In the genomic region with DNA sequence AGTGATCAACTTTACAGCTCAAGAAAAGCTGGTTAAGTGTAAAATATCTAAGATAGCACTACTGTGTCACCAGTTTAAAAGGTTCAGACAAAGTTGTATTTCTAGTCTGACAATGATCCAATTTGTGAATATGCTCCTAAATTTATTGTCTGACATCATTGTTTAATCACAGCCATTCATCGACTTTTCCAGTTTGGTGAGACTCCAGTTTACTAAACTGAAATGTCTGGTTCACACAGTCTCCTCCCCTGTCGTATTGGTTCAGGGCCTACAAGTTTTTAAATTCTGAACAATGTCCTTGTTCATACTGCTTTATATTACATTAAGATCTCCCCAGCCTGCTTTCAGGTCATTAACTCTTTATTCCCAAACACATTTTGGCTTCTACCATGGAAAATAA, we compare ENCODE assay signal across 25 cellular contexts.
"Had no signal": no experiment of that assay in that cellular context is flagged by ENCODE, and none has a peak within 500 bp of the region (broad histone marks: within the 10 kb centered on the region; RNA-seq: fewer than 3 reads in every experiment).

No MANE protein-coding gene starts in this region.

- H3K27ac ChIP-seq: body of pancreas, gastroesophageal sphincter, hepatocyte had no signal

- H3K4me3 ChIP-seq: body of pancreas, gastroesophageal sphincter, heart right ventricle, hepatocyte had no signal

- H3K79me2 ChIP-seq: hepatocyte had no signal

- H3K9me3 ChIP-seq: body of pancreas, gastroesophageal sphincter, heart right ventricle had no signal

- ATAC-seq: activated CD4-positive, alpha-beta T cell treated with anti-CD3 and anti-CD28 coated beads for 36 hours; activated CD8-positive, alpha-beta memory T cell treated with anti-CD3 and anti-CD28 coated beads, Interleukin-2, amount 10 ng/mL, durations not matched to agents 7 days and 5 days; activated CD8-positive, alpha-beta T cell treated with anti-CD3 and anti-CD28 coated beads, Interleukin-2, amount 10 ng/mL, durations not matched to agents 7 days and 5 days; activated naive CD4-positive, alpha-beta T cell treated with anti-CD3 and anti-CD28 coated beads, Interleukin-2, amount 50 U/mL, for 72 hours; body of pancreas; esophagus mucosa; gastroesophageal sphincter; heart right ventricle; T-helper 17 cell had no signal

- H3K36me3 ChIP-seq: gastroesophageal sphincter, heart right ventricle had no signal

- H2AFZ ChIP-seq: hepatocyte had no signal

- H3K4me1 ChIP-seq: body of pancreas, gastroesophageal sphincter had no signal

- H3K4me2 ChIP-seq: hepatocyte had no signal

- DNase-seq: activated CD4-positive, alpha-beta memory T cell treated with anti-CD3 and anti-CD28 coated beads for 36 hours; activated CD4-positive, alpha-beta T cell treated with anti-CD3 and anti-CD28 coated beads for 36 hours; activated CD4-positive, alpha-beta T cell treated with anti-CD3 and anti-CD28 coated beads, Interleukin-2, amount 10 ng/mL, durations not matched to agents 24 days and 14 days; activated CD4-positive, CD25-positive, alpha-beta regulatory T cell; activated CD4-positive, CD25-positive, alpha-beta regulatory T cell treated with anti-CD3 and anti-CD28 coated beads, Interleukin-2, amount 50 U/mL, for 72 hours; activated CD8-positive, alpha-beta memory T cell treated with anti-CD3 and anti-CD28 coated beads, Interleukin-2, amount 10 ng/mL, durations not matched to agents 7 days and 5 days; activated CD8-positive, alpha-beta memory T cell treated with anti-CD3 and anti-CD28 coated beads, Interleukin-2, amount 50 U/mL, for 4 hours; activated CD8-positive, alpha-beta T cell treated with anti-CD3 and anti-CD28 coated beads, Interleukin-2, amount 10 ng/mL, durations not matched to agents 7 days and 5 days; activated effector memory CD4-positive, alpha-beta T cell treated with anti-CD3 and anti-CD28 coated beads, Interleukin-2, amount 50 U/mL, for 16 hours; activated naive CD4-positive, alpha-beta T cell treated with anti-CD3 and anti-CD28 coated beads, Interleukin-2, amount 10 ng/mL, durations not matched to agents 7 days and 5 days; activated naive CD8-positive, alpha-beta T cell treated with anti-CD3 and anti-CD28 coated beads, Interleukin-2, amount 10 ng/mL, durations not matched to agents 7 days and 5 days; activated T-cell treated with anti-CD3 and anti-CD28 coated beads, Interleukin-2, amount 50 U/mL, for 1 hour; activated T-cell treated with anti-CD3 and anti-CD28 coated beads, Interleukin-2, amount 50 U/mL, for 48 hours; body of pancreas; caudate nucleus; cortex of kidney; effector CD8-positive, alpha-beta T cell; foreskin melanocyte; heart right ventricle; T-helper 1 cell; T-helper 17 cell had no signal

- H3K27me3 ChIP-seq: body of pancreas, gastroesophageal sphincter, heart right ventricle, hepatocyte had no signal
